ENCODE assay signal across 1 cellular context in the genomic region with DNA sequence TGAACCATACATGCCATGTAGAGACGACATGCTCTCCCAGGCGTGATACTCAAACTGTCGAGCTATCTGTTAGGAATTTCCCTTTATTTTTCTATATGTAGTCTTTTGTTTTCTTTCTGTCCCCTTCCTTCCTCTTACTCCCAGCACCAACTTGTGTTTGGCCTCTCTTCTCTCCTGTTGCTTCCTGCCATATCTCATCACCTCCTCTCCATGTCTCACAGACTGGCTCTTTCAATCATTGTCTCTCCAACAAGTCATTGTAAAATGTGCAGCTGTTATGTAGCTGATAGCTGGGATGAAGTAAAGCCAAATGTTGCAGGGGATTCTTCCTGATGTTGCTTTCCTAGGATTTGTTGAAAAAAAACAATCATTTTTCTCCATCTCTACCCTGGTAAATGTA.
TF ChIP-seq lines count a peak whose summit lies in the region.

No MANE protein-coding gene starts in this region.

TF ChIP-seq in H1, 55 proteins besides CTCF, POLR2A, EP300 and RAD21:
- TF ChIP-seq NRF1 (IDR thresholded peaks at IDR 0.05; ENCODE audit: low read depth, low read length) (no peak), KDM1A (IDR thresholded peaks at IDR 0.05; ENCODE audit: borderline replicate concordance, low read length) (no peak)
TF ChIP-seq in H1: peak in this region for 0.
